In genomic region chr11:68113986-68114385, GRCh38 we compare ENCODE assay signal across 16 cellular contexts. TPM values are rescaled to one million over a fixed set of nuclear protein-coding genes. Genes with fewer than 3 reads are reported as not detected.
A peak's percentile ranks its signal among the peaks of the same experiment; 100 is the strongest.
DNase-seq lines count a peak whose midpoint lies in the region; ATAC-seq, FAIRE-seq and TF ChIP-seq lines count a peak whose summit lies in the region.
"Had no signal": no experiment of that assay in that cellular context is flagged by ENCODE, and none has a peak within 500 bp of the region (broad histone marks: within the 10 kb centered on the region; RNA-seq: fewer than 3 reads in every experiment).

No MANE protein-coding gene starts in this region.

- no peaks in the 10 kb centered on the region for H3K27me3 Mint-ChIP-seq in WTC11 (ENCODE audit: low read depth)
- no peaks in the 10 kb centered on the region for H3K27me3 Mint-ChIP-seq in osteocyte (ENCODE audit: unreplicated experiment)
- H3K27me3 Mint-ChIP-seq: IgD-negative memory B cell had no signal

- ATAC-seq in WTC11 (no peak), HG03108 (IDR thresholded peaks at IDR 0.05; ENCODE audit: unreplicated experiment) (no peak)

- H3K36me3 Mint-ChIP-seq in WTC11 = peaks cover 27% of the 10 kb centered on the region
- H3K36me3 Mint-ChIP-seq in osteocyte (ENCODE audit: unreplicated experiment) = no peaks in the 10 kb centered on the region

- no peak overlapping the region for H3K4me3 Mint-ChIP-seq in WTC11
- no peak overlapping the region for H3K4me3 Mint-ChIP-seq in osteocyte (ENCODE audit: unreplicated experiment)
- H3K4me3 Mint-ChIP-seq: nephron progenitor cell had no signal

- H3K27ac Mint-ChIP-seq in WTC11 (peak overlapping the region; percentile 21; the same call in 1 of the 2 replicates), osteocyte (ENCODE audit: unreplicated experiment) (peak overlapping the region; percentile 67)

- no peak overlapping the region for H3K4me3 ChIP-seq in AG09309 (ENCODE audit: control insufficient read depth, low read depth, low read length)

- TF ChIP-seq CTCF in AG09309 (IDR thresholded peaks at IDR 0.05; ENCODE audit: control insufficient read depth, insufficient read depth, low read depth, low read length, missing control alignments) = peak; percentile 15
- TF ChIP-seq CTCF in WTC11 (IDR thresholded peaks at IDR 0.05) = no peak
- TF ChIP-seq CTCF in osteocyte (IDR thresholded peaks at IDR 0.05) = peak; percentile 52
- TF ChIP-seq CTCF in D721Med (IDR thresholded peaks at IDR 0.05; ENCODE audit: insufficient read depth, missing control alignments) = no peak

- no peaks in the 10 kb centered on the region for H3K9me3 Mint-ChIP-seq in WTC11
- no peaks in the 10 kb centered on the region for H3K9me3 Mint-ChIP-seq in osteocyte (ENCODE audit: unreplicated experiment)
- H3K9me3 Mint-ChIP-seq: IgD-negative memory B cell had no signal

- FAIRE-seq in D721Med (lab: Jason Lieb, UNC) = no peak
- FAIRE-seq: RCC 7860 had no signal

- H3K4me1 Mint-ChIP-seq in WTC11 = peaks cover 40% of the 10 kb centered on the region
- peaks cover 48% of the 10 kb centered on the region for H3K4me1 Mint-ChIP-seq in osteocyte (ENCODE audit: unreplicated experiment)

- DNase-seq in AG09309 (ENCODE audit: low read depth) = no peak
- DNase-seq in WTC11 (ENCODE audit: low spot score) = no peak
- DNase-seq in fibroblast of peridontal ligament (ENCODE audit: extremely low read depth) = peak; percentile 86
- no peak for DNase-seq in osteocyte (ENCODE audit: extremely low spot score, unreplicated experiment)
- no peak for DNase-seq in inferior parietal cortex (ENCODE audit: extremely low spot score)
- DNase-seq in hypothalamus (lab: John Stamatoyannopoulos, UW) = no peak
- DNase-seq in D721Med (ENCODE audit: insufficient read length, low spot score) = no peak
- DNase-seq: activated CD8-positive, alpha-beta memory T cell treated with anti-CD3 and anti-CD28 coated beads for 24 hours; anterior cingulate cortex; cortex of kidney; GF-D8; mammary epithelial cell; nephron progenitor cell had no signal

- CTCF ChIA-PET in WTC11 (lab: Charles Lee) = no interaction called here

- POLR2A ChIA-PET in WTC11 (lab: Charles Lee) = interaction anchor here (0.6 to 0.7 kb wide), 2 partner anchors 45 to 58 kb away, joined by 5 to 7 read pairs; no protein-coding TSS in a partner anchor

TF ChIP-seq in WTC11, 78 proteins besides CTCF, POLR2A, EP300 and RAD21:
- TF ChIP-seq ZBTB21 (CRISPR knock-in tag; IDR thresholded peaks at IDR 0.05; ENCODE audit: borderline replicate concordance) = no peak
- TF ChIP-seq ZNF416 (CRISPR knock-in tag; IDR thresholded peaks at IDR 0.05) = no peak
- no peak for TF ChIP-seq PRRX2 (CRISPR knock-in tag; IDR thresholded peaks at IDR 0.05)
- TF ChIP-seq ZNF121 (CRISPR knock-in tag; IDR thresholded peaks at IDR 0.05) = no peak
- TF ChIP-seq FOXK1 (CRISPR knock-in tag; IDR thresholded peaks at IDR 0.05) = no peak
- TF ChIP-seq TP53 (CRISPR knock-in tag; IDR thresholded peaks at IDR 0.05) = no peak
- TF ChIP-seq MLX (CRISPR knock-in tag; IDR thresholded peaks at IDR 0.05) = no peak

RNA-seq across cellular contexts. Expression of gene CHKA, which starts 7.2 kb away (rescaled TPM):
- 62.6 to 76.1 TPM (median 64.0 TPM) in 3 replicates for total RNA-seq in WTC11 (2021)
- total RNA-seq in osteocyte = 38.0 and 39.3 TPM in 2 replicates

Comparison
In these comparisons a context has a peak if more than half of its experiments do, and no peak if none do; other contexts are left out.
1. CTCF ChIP-seq: peak in AG09309 (single experiment) and osteocyte (single experiment); none in WTC11 (single experiment) and D721Med (single experiment).